Comparison of ENCODE assay signal across 8 cellular contexts in the genomic region with DNA sequence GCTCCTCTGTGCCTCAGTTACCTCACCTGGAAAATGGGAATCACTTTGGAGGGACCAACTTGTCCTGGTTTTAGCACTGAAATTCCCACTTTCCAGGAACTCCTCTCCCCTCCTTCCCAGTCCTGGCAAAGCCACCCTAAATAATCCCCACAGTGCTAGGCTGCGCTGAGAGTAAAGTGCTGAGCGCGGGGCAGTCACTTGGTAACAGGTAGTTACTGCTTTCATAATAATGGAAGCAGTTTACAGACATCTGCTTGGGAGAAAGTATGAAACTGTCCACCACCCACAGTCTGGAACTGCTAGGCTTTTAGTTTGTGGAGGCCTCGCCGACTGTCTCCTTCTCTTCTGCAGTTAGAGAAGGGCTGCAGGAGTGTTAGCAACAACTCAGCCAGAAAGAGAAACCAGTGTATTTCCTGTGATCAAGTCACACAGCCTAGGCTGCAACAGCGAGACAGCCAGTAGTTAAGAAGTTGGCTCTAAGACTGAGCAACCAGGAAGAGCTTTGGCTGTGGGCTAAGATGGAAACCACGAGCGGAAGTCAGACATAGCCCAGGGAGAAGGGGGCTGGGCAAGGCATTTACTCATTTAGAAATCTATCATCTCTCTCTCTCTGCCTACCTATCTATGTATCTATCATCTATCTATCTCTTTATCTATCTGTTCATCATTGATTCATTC. TPM values are rescaled to one million over a fixed set of nuclear protein-coding genes. Genes with fewer than 3 reads are reported as not detected.
DNase-seq lines count a peak whose midpoint lies in the region; ATAC-seq and TF ChIP-seq lines count a peak whose summit lies in the region.

No MANE protein-coding gene starts in this region.

- TF ChIP-seq CTCF in MM.1S (IDR thresholded peaks at IDR 0.05; ENCODE audit: low read length) = no peak
- TF ChIP-seq CTCF in right atrium auricular region (IDR thresholded peaks at IDR 0.05) = no peak
- no peak for TF ChIP-seq CTCF in mesothelial cell of epicardium (IDR thresholded peaks at IDR 0.05; ENCODE audit: unreplicated experiment)

- H3K4me2 ChIP-seq in MM.1S (ENCODE audit: low read depth, low read length) = peak overlapping the region; percentile 50

- no peak overlapping the region for H3K27ac Mint-ChIP-seq in mesothelial cell of epicardium

- peak overlapping the region; percentile 15; the same call in 1 of the 2 replicates for H3K9ac ChIP-seq in MM.1S (ENCODE audit: low read length)

- H3K4me1 ChIP-seq in MM.1S (ENCODE audit: low read length) (peaks cover 14% of the 10 kb centered on the region), right atrium auricular region (peaks cover 0 to 14% of the 10 kb centered on the region in 2 donors), HAP-1 (no peaks in the 10 kb centered on the region)

- DNase-seq in Daoy (ENCODE audit: low read depth) = peak; percentile 65
- DNase-seq in MM.1S = peak; percentile 93
- DNase-seq in activated T-cell treated with anti-CD3 and anti-CD28 coated beads for 1 hour (ENCODE audit: low read depth) = peak; percentile 62
- peak; percentile 60 for DNase-seq in right atrium auricular region (ENCODE audit: low spot score)
- peak; percentile 52 to 67 for DNase-seq in stimulated activated CD8-positive, alpha-beta memory T cell treated with anti-CD3 and anti-CD28 coated beads, Interleukin-15, amount 100 ng/mL, for 4 hours (ENCODE audit: low read depth in 2 of 2)
- no peak for DNase-seq in HAP-1 (ENCODE audit: low spot score in 2 of 2)
- DNase-seq in mesothelial cell of epicardium (ENCODE audit: low spot score in 2 of 2, unreplicated experiment in 2 of 2) = no peak

- in situ Hi-C loops in HAP-1 (cut with MboI; ENCODE audit: low sequenced_read_pairs) = no loop called here

- no peaks in the 10 kb centered on the region for H3K9me2 ChIP-seq in MM.1S (replicated peaks; ENCODE audit: insufficient read depth, low read length)

- no peaks in the 10 kb centered on the region for H3K9me3 ChIP-seq in MM.1S (replicated peaks; ENCODE audit: insufficient read depth, low read length)
- no peaks in the 10 kb centered on the region for H3K9me3 ChIP-seq in right atrium auricular region
- H3K9me3 ChIP-seq in HAP-1 = no peaks in the 10 kb centered on the region

- peaks cover 15% of the 10 kb centered on the region for H3K9me3 Mint-ChIP-seq in mesothelial cell of epicardium

- H2AFZ ChIP-seq in MM.1S (ENCODE audit: low read length) = peak overlapping the region; percentile 10

- no peak overlapping the region for H3K4me3 Mint-ChIP-seq in mesothelial cell of epicardium

- H3F3A ChIP-seq in MM.1S (ENCODE audit: insufficient read depth, low read length) = peaks cover 14% of the 10 kb centered on the region

- H3K27me3 Mint-ChIP-seq in mesothelial cell of epicardium (ENCODE audit: low read depth) = peaks cover 2% of the 10 kb centered on the region

- H3K27me3 ChIP-seq in MM.1S (replicated peaks; ENCODE audit: insufficient read depth, low read length) (peaks cover 11% of the 10 kb centered on the region; the same call in 1 of the 2 replicates), right atrium auricular region (no peaks in the 10 kb centered on the region), HAP-1 (ENCODE audit: low read depth) (no peaks in the 10 kb centered on the region)

- no peaks in the 10 kb centered on the region for H3K79me2 ChIP-seq in MM.1S (ENCODE audit: low read length)

- no peaks in the 10 kb centered on the region for H3K36me3 Mint-ChIP-seq in mesothelial cell of epicardium

- H3K4me1 Mint-ChIP-seq in mesothelial cell of epicardium = peaks cover 22% of the 10 kb centered on the region

- H3K4me3 ChIP-seq in MM.1S (ENCODE audit: low read length) (0 out of 2 replicates have a peak overlapping the region, but pooled peaks have one; percentile 3), right atrium auricular region (no peak overlapping the region), HAP-1 (no peak overlapping the region)

- H3K36me3 ChIP-seq in MM.1S (replicated peaks; ENCODE audit: insufficient read depth, low read length) = no peaks in the 10 kb centered on the region
- H3K36me3 ChIP-seq in right atrium auricular region = no peaks in the 10 kb centered on the region
- no peaks in the 10 kb centered on the region for H3K36me3 ChIP-seq in HAP-1 (replicated peaks)

- no peaks in the 10 kb centered on the region for H4K20me1 ChIP-seq in MM.1S (ENCODE audit: insufficient read depth, low read length)

- H3K27ac ChIP-seq in MM.1S (ENCODE audit: low read length) (peak overlapping the region; percentile 61), right atrium auricular region (peak overlapping the region in 1 of 2 donors; percentile 53)

- ATAC-seq in GM21529 (IDR thresholded peaks at IDR 0.05; ENCODE audit: unreplicated experiment) = peak; percentile 98

RNA-seq across cellular contexts. Expression of gene ABCG1, which starts 30.8 kb away (rescaled TPM):
- 0.51 TPM in 2 replicates for total RNA-seq in Daoy (2014; rRNA removed; shearing (Covaris generic))
- 10 to 100 TPM in 1 of 2 donors, 1 to 10 TPM in 1; 7.9 to 12.3 TPM for total RNA-seq in right atrium auricular region
- 4.2 to 4.4 TPM (median 4.3 TPM) in 3 replicates for total RNA-seq in mesothelial cell of epicardium

Comparison
In these comparisons a context has a peak if more than half of its experiments do, and no peak if none do; other contexts are left out.
1. DNase-seq: peak in Daoy (single experiment), MM.1S (single experiment), activated T-cell treated with anti-CD3 and anti-CD28 coated beads for 1 hour (single experiment), right atrium auricular region (single experiment) and stimulated activated CD8-positive, alpha-beta memory T cell treated with anti-CD3 and anti-CD28 coated beads, Interleukin-15, amount 100 ng/mL, for 4 hours (2 of 2); none in HAP-1 (0 of 2) and mesothelial cell of epicardium (0 of 2).